ENCODE assay signal across 8 cellular contexts in genomic region chr7:94436018-94436604, GRCh38. TPM values are rescaled to one million over a fixed set of nuclear protein-coding genes. Genes with fewer than 3 reads are reported as not detected.
DNase-seq lines count a peak whose midpoint lies in the region; ATAC-seq and TF ChIP-seq lines count a peak whose summit lies in the region.

No MANE protein-coding gene starts in this region.

- H3K27me3 ChIP-seq in HL-60 (ENCODE audit: insufficient read depth, poor library complexity, severe bottlenecking), result no peaks in the 10 kb centered on the region
- no peaks in the 10 kb centered on the region for H3K27me3 ChIP-seq in PC-3 (ENCODE audit: low read length)

- POLR2A ChIA-PET in PC-3 (lab: Charles Lee; ENCODE audit: unreplicated experiment), result interaction anchor here (1.1 kb wide), 1 partner anchor 673 kb away, joined by 4 read pairs; no protein-coding TSS in a partner anchor

- peaks cover 11% of the 10 kb centered on the region for H3K4me1 Mint-ChIP-seq in osteocyte (ENCODE audit: unreplicated experiment)

- H3F3A ChIP-seq in PC-3 (ENCODE audit: low read length, unreplicated experiment), result no peaks in the 10 kb centered on the region

- no peaks in the 10 kb centered on the region for H3K9me2 ChIP-seq in PC-3 (replicated peaks; ENCODE audit: low read length)

- CTCF ChIA-PET in PC-3 (lab: Charles Lee), result interaction anchor here (1.2 to 1.5 kb wide), 2 partner anchors 35 to 147 kb away, joined by 3 to 8 read pairs; no protein-coding TSS in a partner anchor

- intact Hi-C loops in PC-3 (cut with micrococcal nuclease), result loop anchor here (1.0 kb wide), 2 partner anchors 40 to 147 kb away; no protein-coding TSS in a partner anchor

- DNase-seq in DMS53 treated with DMSO at 0.1 percent for 48 hours (lab: John Stamatoyannopoulos, UW; ENCODE audit: unreplicated experiment) (peak; percentile 61), HL-60 (ENCODE audit: low read depth in 1 of 2, low spot score in 1 of 2) (peak in 1 of 2 experiments; percentile 46), PC-3 (peak; percentile 82), foreskin fibroblast (peak; percentile 62 to 89), osteocyte (ENCODE audit: extremely low spot score, unreplicated experiment) (peak; percentile 89), 8988T (no peak)
- peak; percentile 46 to 51 for DNase-seq in activated T-cell treated with anti-CD3 and anti-CD28 coated beads, Interleukin-2, amount 50 U/mL, for 48 hours

- H3K4me2 ChIP-seq in PC-3 (ENCODE audit: low read length), result peak overlapping the region; percentile 13; the same call in 1 of the 2 replicates

- H3K27ac ChIP-seq in HL-60 (replicated peaks), result no peak overlapping the region
- no peak overlapping the region for H3K27ac ChIP-seq in PC-3 (ENCODE audit: low read length)

- no peaks in the 10 kb centered on the region for H3K79me2 ChIP-seq in PC-3 (ENCODE audit: low read length)

- H3K36me3 Mint-ChIP-seq in osteocyte (ENCODE audit: unreplicated experiment), result no peaks in the 10 kb centered on the region

- H3K36me3 ChIP-seq in PC-3 (ENCODE audit: low read depth, low read length), result no peaks in the 10 kb centered on the region

- TF ChIP-seq CTCF in HL-60 (IDR thresholded peaks at IDR 0.05; ENCODE audit: insufficient read depth, low read length) (peak; percentile 69), PC-3 (conservative IDR thresholded peaks at IDR 0.05; ENCODE audit: low read depth, low read length) (peak; percentile 89), foreskin fibroblast (IDR thresholded peaks at IDR 0.05; ENCODE audit: low read depth, low read length) (peak; percentile 68), osteocyte (IDR thresholded peaks at IDR 0.05) (peak; percentile 91)

- BruUV-seq in PC-3 (replicated peaks; lab: Mats Ljungman, UMichigan), result no TSS peak

- H3K4me1 ChIP-seq in PC-3 (ENCODE audit: insufficient read depth, low read length), result no peaks in the 10 kb centered on the region

- H3K27me3 Mint-ChIP-seq in osteocyte (ENCODE audit: unreplicated experiment), result no peaks in the 10 kb centered on the region

- H3K9me3 ChIP-seq in PC-3 (ENCODE audit: low read length), result no peaks in the 10 kb centered on the region

- no peak overlapping the region for H3K27ac Mint-ChIP-seq in osteocyte (ENCODE audit: unreplicated experiment)

- peak; percentile 97 for ATAC-seq in GM21381 (IDR thresholded peaks at IDR 0.05; ENCODE audit: unreplicated experiment)
- ATAC-seq in PC-3, result peak; percentile 99

- no peaks in the 10 kb centered on the region for H4K20me1 ChIP-seq in PC-3 (ENCODE audit: low read length)

- no peak overlapping the region for H3K4me3 Mint-ChIP-seq in osteocyte (ENCODE audit: unreplicated experiment)

- peak overlapping the region; percentile 63 for H2AFZ ChIP-seq in PC-3 (ENCODE audit: low read length)

- no peak overlapping the region for H3K4me3 ChIP-seq in HL-60 (replicated peaks; ENCODE audit: insufficient read depth, low read length)
- no peak overlapping the region; the same call in 1 of the 2 replicates for H3K4me3 ChIP-seq in PC-3 (ENCODE audit: low read length)
- no peak overlapping the region for H3K4me3 ChIP-seq in foreskin fibroblast (ENCODE audit: low read depth in 1 of 2, low read length in 2 of 2)

- H3K9me3 Mint-ChIP-seq in osteocyte (ENCODE audit: unreplicated experiment), result no peaks in the 10 kb centered on the region

- no peak overlapping the region for H3K9ac ChIP-seq in PC-3 (ENCODE audit: low read length)

RNA-seq across cellular contexts. Expression of gene COL1A2, which starts 41.4 kb away (rescaled TPM):
- not detected in 2 replicates for total RNA-seq in PC-3 (2014; rRNA removed)
- total RNA-seq in osteocyte, result 7,492 and 7,869 TPM in 2 replicates

Comparison
In these comparisons a context has a peak if more than half of its experiments do, and no peak if none do; other contexts are left out.
1. RNA of gene COL1A2, which starts 41.4 kb away (total RNA-seq): 7,492 to 7,869 TPM in osteocyte; not detected in PC-3; every median in the first group is over 1,000 times any median in the second.
2. Peak in every context shown above with its lines, with median percentiles within 50 percentile points of each other: CTCF ChIP-seq.